ENCODE assay signal across 21 cellular contexts in the genomic region with DNA sequence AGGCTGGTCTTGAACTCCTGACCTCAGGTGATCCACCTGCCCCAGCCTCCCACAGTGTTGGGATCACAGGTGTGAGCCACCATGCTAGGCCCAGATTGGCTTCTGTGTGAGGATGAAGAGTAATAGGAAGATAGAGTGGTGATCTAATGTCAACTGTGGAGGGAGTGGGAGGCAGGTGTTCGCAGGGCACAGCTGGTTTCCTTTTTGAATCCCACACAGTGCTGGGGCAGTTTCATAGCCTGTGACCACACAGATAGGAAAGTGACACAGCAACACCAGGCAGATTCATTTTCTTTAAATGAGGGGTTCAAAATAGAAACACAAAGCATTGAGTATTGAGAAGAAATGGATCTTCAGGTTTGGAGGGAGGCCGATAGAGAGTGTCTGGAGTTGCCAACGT.
DNase-seq lines count a peak whose midpoint lies in the region; ATAC-seq lines count a peak whose summit lies in the region.
"Had no signal": no experiment of that assay in that cellular context is flagged by ENCODE, and none has a peak within 500 bp of the region (broad histone marks: within the 10 kb centered on the region; RNA-seq: fewer than 3 reads in every experiment).

No MANE protein-coding gene starts in this region.

- no peaks in the 10 kb centered on the region for H3K27me3 Mint-ChIP-seq in activated T-cell treated with anti-CD3 and anti-CD28 coated beads, Interleukin-2, amount 50 U/mL, for 72 hours (ENCODE audit: low read depth)
- H3K27me3 Mint-ChIP-seq in stimulated activated memory B cell treated with anti-CD40 and anti-IgM and Interleukin-4, amounts not matched to agents 10 μg/mL and 1 μg/mL and 100 μg/mL, for 72 hours, result peaks cover 18% of the 10 kb centered on the region

- H3K9me3 Mint-ChIP-seq in activated T-cell treated with anti-CD3 and anti-CD28 coated beads, Interleukin-2, amount 50 U/mL, for 72 hours, result no peaks in the 10 kb centered on the region
- no peaks in the 10 kb centered on the region for H3K9me3 Mint-ChIP-seq in stimulated activated memory B cell treated with anti-CD40 and anti-IgM and Interleukin-4, amounts not matched to agents 10 μg/mL and 1 μg/mL and 100 μg/mL, for 72 hours
- H3K9me3 Mint-ChIP-seq: CD8-positive, alpha-beta T cell; central memory CD8-positive, alpha-beta T cell; endodermal cell had no signal

- no peak overlapping the region for H3K4me3 Mint-ChIP-seq in activated T-cell treated with anti-CD3 and anti-CD28 coated beads, Interleukin-2, amount 50 U/mL, for 72 hours
- no peak overlapping the region for H3K4me3 Mint-ChIP-seq in stimulated activated memory B cell treated with anti-CD40 and anti-IgM and Interleukin-4, amounts not matched to agents 10 μg/mL and 1 μg/mL and 100 μg/mL, for 72 hours
- H3K4me3 Mint-ChIP-seq: CD8-positive, alpha-beta T cell; central memory CD8-positive, alpha-beta T cell; endodermal cell had no signal

- peak overlapping the region; percentile 3 for H3K27ac Mint-ChIP-seq in activated T-cell treated with anti-CD3 and anti-CD28 coated beads, Interleukin-2, amount 50 U/mL, for 72 hours
- no peak overlapping the region for H3K27ac Mint-ChIP-seq in stimulated activated memory B cell treated with anti-CD40 and anti-IgM and Interleukin-4, amounts not matched to agents 10 μg/mL and 1 μg/mL and 100 μg/mL, for 72 hours
- H3K27ac Mint-ChIP-seq: CD8-positive, alpha-beta T cell; endodermal cell; IgD-negative memory B cell had no signal

- DNase-seq in activated T-cell treated with anti-CD3 and anti-CD28 coated beads, Interleukin-2, amount 50 U/mL, for 72 hours, result peak in 1 of 2 donors; percentile 5
- DNase-seq in activated T-cell treated with anti-CD3 and anti-CD28 coated beads, Interleukin-2, amount 50 U/mL, for 1 hour, result no peak
- DNase-seq in NK-92 treated with Interleukin-12 subunit alpha and Interleukin-12 subunit beta, amount 100 ng/mL, for 24 hours (lab: John Stamatoyannopoulos, UW), result no peak
- DNase-seq in foreskin melanocyte, result no peak
- DNase-seq: activated CD4-positive, CD25-positive, alpha-beta regulatory T cell treated with anti-CD3 and anti-CD28 coated beads, Interleukin-2, amount 50 U/mL, for 72 hours; activated T-cell treated with anti-CD3 and anti-CD28 coated beads for 4 hours; amygdala; CD8-positive, alpha-beta T cell; endodermal cell; GOT3; NCI-H1048; NCI-H2171; stimulated activated naive CD4-positive, alpha-beta T cell treated with Interleukin-2 at 50 U/mL for 16 hours; upper lobe of right lung had no signal

- peak; percentile 41 to 72 for ATAC-seq in activated T-cell treated with anti-CD3 and anti-CD28 coated beads, Interleukin-2, amount 50 U/mL, for 72 hours (replicated peaks in 1 of 2)
- ATAC-seq in GM21515 (IDR thresholded peaks at IDR 0.05; ENCODE audit: unreplicated experiment) (peak; percentile 54), HG03521 (IDR thresholded peaks at IDR 0.05; ENCODE audit: unreplicated experiment) (peak; percentile 58)
- ATAC-seq in stimulated activated memory B cell treated with anti-CD40 and anti-IgM and Interleukin-4, amounts not matched to agents 10 μg/mL and 1 μg/mL and 100 μg/mL, for 72 hours, result peak; percentile 20
- no peak for ATAC-seq in activated CD4-positive, CD25-positive, alpha-beta regulatory T cell treated with anti-CD3 and anti-CD28 coated beads, Interleukin-2, amount 50 U/mL, for 24 hours
- ATAC-seq: CD8-positive, alpha-beta T cell; left lobe of liver; upper lobe of right lung had no signal

- peaks cover 6% of the 10 kb centered on the region for H3K4me1 Mint-ChIP-seq in activated T-cell treated with anti-CD3 and anti-CD28 coated beads, Interleukin-2, amount 50 U/mL, for 72 hours (ENCODE audit: low read depth)
- H3K4me1 Mint-ChIP-seq in stimulated activated memory B cell treated with anti-CD40 and anti-IgM and Interleukin-4, amounts not matched to agents 10 μg/mL and 1 μg/mL and 100 μg/mL, for 72 hours, result no peaks in the 10 kb centered on the region
- H3K4me1 Mint-ChIP-seq: central memory CD8-positive, alpha-beta T cell; IgD-negative memory B cell had no signal

- no peaks in the 10 kb centered on the region for H3K36me3 Mint-ChIP-seq in activated T-cell treated with anti-CD3 and anti-CD28 coated beads, Interleukin-2, amount 50 U/mL, for 72 hours (ENCODE audit: insufficient read depth in 2 of 2)
- no peaks in the 10 kb centered on the region for H3K36me3 Mint-ChIP-seq in stimulated activated memory B cell treated with anti-CD40 and anti-IgM and Interleukin-4, amounts not matched to agents 10 μg/mL and 1 μg/mL and 100 μg/mL, for 72 hours
- H3K36me3 Mint-ChIP-seq: CD8-positive, alpha-beta T cell had no signal

Comparison
In these comparisons a context has a peak if more than half of its experiments do, and no peak if none do; other contexts are left out.
1. ATAC-seq: peak in activated T-cell treated with anti-CD3 and anti-CD28 coated beads, Interleukin-2, amount 50 U/mL, for 72 hours (2 of 2), GM21515 (single experiment), HG03521 (single experiment) and stimulated activated memory B cell treated with anti-CD40 and anti-IgM and Interleukin-4, amounts not matched to agents 10 μg/mL and 1 μg/mL and 100 μg/mL, for 72 hours (single experiment); none in activated CD4-positive, CD25-positive, alpha-beta regulatory T cell treated with anti-CD3 and anti-CD28 coated beads, Interleukin-2, amount 50 U/mL, for 24 hours (0 of 2).